In the genomic region with DNA sequence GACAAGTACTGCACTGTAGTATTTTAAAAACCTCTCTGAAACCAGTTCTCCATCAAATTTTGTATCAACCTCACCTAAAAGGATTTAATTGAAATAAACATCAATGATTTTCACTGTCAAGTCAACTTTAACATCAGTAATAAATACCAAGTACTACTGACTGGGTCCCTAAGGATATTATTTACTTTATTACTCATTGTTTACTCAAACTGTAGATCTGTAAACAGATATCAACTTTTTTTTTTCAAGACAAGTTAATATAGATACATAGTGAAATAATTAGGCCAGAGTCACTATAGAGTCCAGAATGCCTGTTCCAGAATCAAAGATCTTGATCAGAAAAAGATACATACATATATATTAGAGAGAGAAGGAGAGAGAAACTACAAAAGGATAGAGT, we compare ENCODE assay signal across 1 cellular context.
TF ChIP-seq lines count a peak whose summit lies in the region.

No MANE protein-coding gene starts in this region.

TF ChIP-seq in HCT116, 20 proteins besides CTCF, POLR2A, EP300 and RAD21:
- TF ChIP-seq, protein P1, sequence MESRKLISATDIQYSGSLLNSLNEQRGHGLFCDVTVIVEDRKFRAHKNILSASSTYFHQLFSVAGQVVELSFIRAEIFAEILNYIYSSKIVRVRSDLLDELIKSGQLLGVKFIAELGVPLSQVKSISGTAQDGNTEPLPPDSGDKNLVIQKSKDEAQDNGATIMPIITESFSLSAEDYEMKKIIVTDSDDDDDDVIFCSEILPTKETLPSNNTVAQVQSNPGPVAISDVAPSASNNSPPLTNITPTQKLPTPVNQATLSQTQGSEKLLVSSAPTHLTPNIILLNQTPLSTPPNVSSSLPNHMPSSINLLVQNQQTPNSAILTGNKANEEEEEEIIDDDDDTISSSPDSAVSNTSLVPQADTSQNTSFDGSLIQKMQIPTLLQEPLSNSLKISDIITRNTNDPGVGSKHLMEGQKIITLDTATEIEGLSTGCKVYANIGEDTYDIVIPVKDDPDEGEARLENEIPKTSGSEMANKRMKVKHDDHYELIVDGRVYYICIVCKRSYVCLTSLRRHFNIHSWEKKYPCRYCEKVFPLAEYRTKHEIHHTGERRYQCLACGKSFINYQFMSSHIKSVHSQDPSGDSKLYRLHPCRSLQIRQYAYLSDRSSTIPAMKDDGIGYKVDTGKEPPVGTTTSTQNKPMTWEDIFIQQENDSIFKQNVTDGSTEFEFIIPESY (IDR thresholded peaks at IDR 0.05; ENCODE audit: extremely low read depth, insufficient replicate concordance, low read length): no peak
- TF ChIP-seq FOSL1 (IDR thresholded peaks at IDR 0.05; ENCODE audit: low read depth) (no peak), SRF (IDR thresholded peaks at IDR 0.05; ENCODE audit: low read depth) (no peak), EZH2 (IDR thresholded peaks at IDR 0.05) (no peak), POLR2AphosphoS5 (IDR thresholded peaks at IDR 0.05; ENCODE audit: low read depth, low read length) (no peak), SIN3A (IDR thresholded peaks at IDR 0.05; ENCODE audit: low read depth) (no peak), ZFX (IDR thresholded peaks at IDR 0.05) (no peak), CBX3 (IDR thresholded peaks at IDR 0.05; ENCODE audit: low read depth) (no peak), YY1 (IDR thresholded peaks at IDR 0.05; ENCODE audit: extremely low read depth, insufficient replicate concordance, low read depth, low read length) (no peak), EZH2phosphoT487 (IDR thresholded peaks at IDR 0.05; ENCODE audit: borderline replicate concordance) (no peak), TCF7L2 (IDR thresholded peaks at IDR 0.05; ENCODE audit: borderline replicate concordance, extremely low read depth, insufficient read depth, insufficient read length) (no peak)
- TF ChIP-seq, protein P2, sequence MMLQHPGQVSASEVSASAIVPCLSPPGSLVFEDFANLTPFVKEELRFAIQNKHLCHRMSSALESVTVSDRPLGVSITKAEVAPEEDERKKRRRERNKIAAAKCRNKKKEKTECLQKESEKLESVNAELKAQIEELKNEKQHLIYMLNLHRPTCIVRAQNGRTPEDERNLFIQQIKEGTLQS (IDR thresholded peaks at IDR 0.05): no peak
TF ChIP-seq in HCT116: peak in this region for 0.
